ENCODE assay signal across 8 cellular contexts in the genomic region with DNA sequence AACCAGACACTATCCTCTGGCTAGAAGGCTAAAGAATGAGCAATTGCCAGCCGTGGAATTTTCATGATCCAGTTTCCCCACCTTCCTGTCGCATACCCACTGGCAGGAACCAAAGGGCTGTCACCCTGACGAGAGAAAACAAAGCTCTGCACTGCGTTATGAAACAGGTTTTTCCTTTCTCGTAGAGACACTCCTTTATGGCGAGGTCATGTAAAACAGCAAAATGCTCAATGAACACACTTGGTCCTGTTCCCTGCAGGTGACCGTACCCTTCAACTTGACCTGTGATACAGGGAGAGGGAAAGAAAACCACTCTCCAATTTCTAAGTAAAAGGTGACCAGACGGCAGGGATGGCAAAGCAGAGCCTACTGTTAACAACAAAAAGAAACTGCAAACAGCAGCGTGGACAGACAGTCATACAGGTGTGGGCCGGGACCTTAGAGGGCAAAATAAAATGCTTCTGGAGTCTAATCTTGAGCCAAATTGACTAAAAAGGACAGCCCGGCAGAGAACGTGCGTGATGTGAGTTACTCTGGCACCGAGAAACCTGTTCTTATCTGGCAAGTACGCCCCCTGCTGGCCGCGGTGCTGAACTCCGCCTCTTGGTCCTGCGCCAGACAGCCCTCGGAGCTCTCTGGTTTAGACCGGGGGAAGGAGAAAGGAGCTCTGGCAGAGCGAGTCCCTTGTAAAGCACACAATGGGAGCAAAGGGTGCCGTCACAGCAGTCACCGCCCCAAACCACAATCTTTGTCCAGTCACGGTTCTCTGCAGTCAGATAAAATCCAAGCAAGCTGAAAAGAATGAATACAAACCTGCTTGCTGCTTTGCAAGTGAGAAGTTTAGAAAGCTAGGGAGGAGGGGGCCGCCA.
A peak's percentile ranks its signal among the peaks of the same experiment; 100 is the strongest.
DNase-seq lines count a peak whose midpoint lies in the region; ATAC-seq, FAIRE-seq and TF ChIP-seq lines count a peak whose summit lies in the region.

No MANE protein-coding gene starts in this region.

- H2AK5ac ChIP-seq in H1 (ENCODE audit: low read depth, low read length) (no peak overlapping the region), mesendoderm (ENCODE audit: low read length) (no peak overlapping the region)

- intact Hi-C loops in CD8-positive, alpha-beta T cell (cut with DNase I, micrococcal nuclease) = loop anchor here in 1 of 2 experiments (10.0 kb wide), 2 partner anchors 107 to 187 kb away; no protein-coding TSS in a partner anchor

- WGBS in H1 (ENCODE audit: extremely low coverage in 1 of 2, insufficient coverage in 1 of 2, insufficient read length in 1 of 2, insufficient replicate concordance in 2 of 2, low coverage in 1 of 2, low lambda C conversion rate in 2 of 2, missing lambda C conversion rate in 1 of 2), 2 experiments = 22% methylated on average over 26 of the region's 26 CpGs; no CpG with 5 or more reads in 1 of the 2 experiments
- WGBS in mesendoderm (ENCODE audit: extremely low coverage, insufficient coverage, low lambda C conversion rate) = no CpG with 5 or more reads among the region's 26 CpGs

- H3K4me2 ChIP-seq in H1 (ENCODE audit: insufficient read depth in 1 of 2, low read depth in 2 of 2, low read length in 2 of 2) = peak overlapping the region; percentile 11 to 60
- peak overlapping the region; percentile 44 for H3K4me2 ChIP-seq in mesendoderm (ENCODE audit: low read length)

- CTCF ChIA-PET in CD8-positive, alpha-beta T cell (lab: Charles Lee) = interaction anchor here (0.6 to 2.9 kb wide), 22 partner anchors 9 to 323 kb away, joined by 3 to 28 read pairs (median 4); no protein-coding TSS in a partner anchor
- CTCF ChIA-PET in H1 (lab: Charles Lee; ENCODE audit: partially characterized antibody) = interaction anchor here (0.6 to 2.7 kb wide), 50 partner anchors 9 to 1612 kb away, joined by 3 to 18 read pairs (median 4); no protein-coding TSS in a partner anchor

- H3K4ac ChIP-seq in H1 (replicated peaks; ENCODE audit: insufficient read length, low read depth, low read length) = peak overlapping the region; percentile 0
- H3K4ac ChIP-seq in mesendoderm (ENCODE audit: low read depth, low read length) = peak overlapping the region; percentile 36

- no peak overlapping the region for H3K14ac ChIP-seq in H1 (ENCODE audit: insufficient read length)

- no peak; a peak in 1 of 3 replicates for TF ChIP-seq POLR2A in H1 (IDR thresholded peaks at IDR 0.05; ENCODE audit: control extremely low read depth in 1 of 2, low read depth in 2 of 2, low read length in 2 of 2)

- H3K9me3 Mint-ChIP-seq in CD8-positive, alpha-beta T cell = no peaks in the 10 kb centered on the region

- no peak overlapping the region for H3K27ac Mint-ChIP-seq in CD8-positive, alpha-beta T cell

- peak overlapping the region; percentile 85 for H3K4me3 Mint-ChIP-seq in CD8-positive, alpha-beta T cell

- H3K9me3 ChIP-seq in CD8-positive, alpha-beta T cell (ENCODE audit: low read length) = no peaks in the 10 kb centered on the region
- no peaks in the 10 kb centered on the region for H3K9me3 ChIP-seq in H1 (ENCODE audit: insufficient read depth in 2 of 2, low read depth in 1 of 2, low read length in 1 of 2)

- H3K79me2 ChIP-seq in H1 (ENCODE audit: control insufficient read depth in 1 of 2, insufficient read depth in 2 of 2, low read length in 2 of 2) (peaks cover 0 to 34% of the 10 kb centered on the region in 2 experiments; a peak in 3 of 4 replicates), mesendoderm (ENCODE audit: control insufficient read depth, insufficient read depth, low read length) (peaks cover 8% of the 10 kb centered on the region)

- peak; percentile 94 for TF ChIP-seq CTCF in CD8-positive, alpha-beta T cell (IDR thresholded peaks at IDR 0.05)
- peak; percentile 78 to 97 (median 96) for TF ChIP-seq CTCF in H1 (IDR thresholded peaks at IDR 0.05; ENCODE audit: control extremely low read depth in 1 of 3, insufficient read depth in 1 of 3, low read depth in 1 of 3, low read length in 3 of 3)

- POLR2A ChIA-PET in CD8-positive, alpha-beta T cell (lab: Charles Lee) = interaction anchor here (0.7 kb wide), 1 partner anchor 246 kb away, joined by 3 read pairs; no protein-coding TSS in a partner anchor
- POLR2A ChIA-PET in H1 (lab: Charles Lee; ENCODE audit: partially characterized antibody) = interaction anchor here (1.0 to 1.3 kb wide), 3 partner anchors 14 to 98 kb away, joined by 3 to 4 read pairs (median 3); no protein-coding TSS in a partner anchor

- H4K91ac ChIP-seq in H1 (replicated peaks; ENCODE audit: insufficient read length, low read length) = no peak overlapping the region

- H3K27ac ChIP-seq in CD8-positive, alpha-beta T cell (ENCODE audit: low read depth, low read length) = peak overlapping the region; percentile 34
- H3K27ac ChIP-seq in H1 (ENCODE audit: low read depth, low read length) = no peak overlapping the region; the same call in 1 of the 2 replicates
- no peak overlapping the region for H3K27ac ChIP-seq in mesendoderm (ENCODE audit: low read depth, low read length)

- H4K5ac ChIP-seq in H1 (ENCODE audit: insufficient read length, low read depth, low read length) (no peak overlapping the region), mesendoderm (ENCODE audit: low read length) (no peak overlapping the region)

- H3K9ac ChIP-seq in H1 (replicated peaks in 1 of 4; ENCODE audit: extremely low read depth in 1 of 4, low read depth in 3 of 4, low read length in 3 of 4) (0 out of 7 replicates have a peak overlapping the region, but pooled peaks of 1 of the 4 experiments have one; percentile 14), mesendoderm (ENCODE audit: low read length) (peak overlapping the region; percentile 23)

- DNase-seq in CD8-positive, alpha-beta T cell = peak; percentile 72 to 93 (median 79)
- peak; percentile 95 for DNase-seq in HK-2 (ENCODE audit: unreplicated experiment)
- peak; percentile 74 for DNase-seq in NCI-H82 treated with DMSO at 0.1 percent for 48 hours (lab: John Stamatoyannopoulos, UW; ENCODE audit: unreplicated experiment)
- DNase-seq in activated CD8-positive, alpha-beta memory T cell treated with anti-CD3 and anti-CD28 coated beads for 1 hour (ENCODE audit: extremely low read depth in 1 of 2, low read depth in 1 of 2) = peak; percentile 59 to 84
- DNase-seq in H1 (ENCODE audit: low read depth in 1 of 2, low spot score in 2 of 2) = peak; percentile 92 to 98
- DNase-seq in mesendoderm = peak; percentile 97
- peak; percentile 63 for DNase-seq in stimulated activated CD8-positive, alpha-beta memory T cell treated with anti-CD3 and anti-CD28 coated beads, Interleukin-12 subunit alpha, Interleukin-12 subunit beta, amount 100 ng/mL, for 24 hours (ENCODE audit: extremely low read depth)

- H3K4me3 ChIP-seq in CD8-positive, alpha-beta T cell (ENCODE audit: low read depth, low read length) = peak overlapping the region; percentile 73
- H3K4me3 ChIP-seq in H1 (ENCODE audit: extremely low read depth in 1 of 4, insufficient read depth in 2 of 4, low read depth in 3 of 4, low read length in 4 of 4) (peak overlapping the region in 1 of 4 experiments; percentile 37; a peak in 1 of 8 replicates), mesendoderm (ENCODE audit: low read length) (no peak overlapping the region)

- peaks cover 4% of the 10 kb centered on the region for H3K27me3 Mint-ChIP-seq in CD8-positive, alpha-beta T cell (ENCODE audit: low read depth)

- H3K23ac ChIP-seq in H1 (ENCODE audit: insufficient read length) = no peak overlapping the region
- no peak overlapping the region for H3K23ac ChIP-seq in mesendoderm (ENCODE audit: low read length)

- TF ChIP-seq RAD21 in H1 (IDR thresholded peaks at IDR 0.05 in 1 of 2, conservative IDR thresholded peaks at IDR 0.05 in 1 of 2; ENCODE audit: low read depth in 2 of 2, low read length in 2 of 2) = peak; percentile 79 to 86

- H2BK5ac ChIP-seq in H1 (ENCODE audit: low read depth, low read length) (peak overlapping the region; percentile 45; the same call in 1 of the 2 replicates), mesendoderm (ENCODE audit: low read length) (no peak overlapping the region)

- peaks cover 3% of the 10 kb centered on the region for H3K4me1 ChIP-seq in CD8-positive, alpha-beta T cell (ENCODE audit: insufficient read depth, low read length)
- peaks cover 2 to 30% (median 22%) of the 10 kb centered on the region in 4 experiments for H3K4me1 ChIP-seq in H1 (replicated peaks in 1 of 4; ENCODE audit: control insufficient read depth in 3 of 4, insufficient read depth in 4 of 4, low read length in 3 of 4)
- peaks cover 30% of the 10 kb centered on the region for H3K4me1 ChIP-seq in mesendoderm (ENCODE audit: control insufficient read depth, low read depth, low read length)

- H2AFZ ChIP-seq in H1 (ENCODE audit: low read length) = no peak overlapping the region

- no peaks in the 10 kb centered on the region for H3K27me3 ChIP-seq in CD8-positive, alpha-beta T cell (ENCODE audit: insufficient read depth, low read length)
- H3K27me3 ChIP-seq in H1 (replicated peaks in 1 of 4; ENCODE audit: control insufficient read depth in 3 of 4, extremely low read depth in 1 of 4, insufficient read depth in 3 of 4, low read length in 3 of 4) (no peaks in the 10 kb centered on the region), mesendoderm (ENCODE audit: insufficient read depth, low read length, poor library complexity) (no peaks in the 10 kb centered on the region)

- ATAC-seq in CD8-positive, alpha-beta T cell = peak; percentile 82
- ATAC-seq in GM19463 (IDR thresholded peaks at IDR 0.05; ENCODE audit: unreplicated experiment) = peak; percentile 51

- H3K4me1 Mint-ChIP-seq in CD8-positive, alpha-beta T cell (ENCODE audit: low read depth) = peaks cover 18% of the 10 kb centered on the region

- H3K79me1 ChIP-seq in H1 (ENCODE audit: low read depth, low read length) (no peaks in the 10 kb centered on the region), mesendoderm (ENCODE audit: low read length) (peaks cover 10% of the 10 kb centered on the region)

- H3K18ac ChIP-seq in H1 (ENCODE audit: extremely low read depth, low read length) (peak overlapping the region; percentile 11), mesendoderm (ENCODE audit: low read length) (peak overlapping the region; percentile 53)

- H2BK120ac ChIP-seq in H1 (replicated peaks; ENCODE audit: low read depth, low read length) = peak overlapping the region; percentile 12
- H2BK120ac ChIP-seq in mesendoderm (ENCODE audit: low read depth, low read length) = no peak overlapping the region

- H4K20me1 ChIP-seq in H1 (replicated peaks in 1 of 2; ENCODE audit: control insufficient read depth in 1 of 2, insufficient read depth in 2 of 2, low read length in 2 of 2) = no peaks in the 10 kb centered on the region

- peak; percentile 73 for FAIRE-seq in H1 (lab: Jason Lieb, UNC)

- H2BK15ac ChIP-seq in H1 (ENCODE audit: low read length) (no peak overlapping the region), mesendoderm (replicated peaks; ENCODE audit: low read depth) (no peak overlapping the region)

- peak in 1 of 2 experiments; percentile 68; a peak in 1 of 3 replicates for TF ChIP-seq EP300 in H1 (IDR thresholded peaks at IDR 0.05; ENCODE audit: borderline replicate concordance in 1 of 2, low read depth in 2 of 2, low read length in 2 of 2)

- peak overlapping the region; percentile 73; the same call in 1 of the 2 replicates for H2BK20ac ChIP-seq in H1 (ENCODE audit: low read length)

- peak overlapping the region; percentile 86 for H2BK12ac ChIP-seq in H1 (ENCODE audit: low read depth, low read length)

- no peak overlapping the region for H3K56ac ChIP-seq in H1 (replicated peaks; ENCODE audit: insufficient read length, low read depth, low read length)
- H3K56ac ChIP-seq in mesendoderm (ENCODE audit: low read length) = peak overlapping the region; percentile 61

- H3K23me2 ChIP-seq in H1 (ENCODE audit: low read depth, low read length) = no peaks in the 10 kb centered on the region

- H3K36me3 ChIP-seq in CD8-positive, alpha-beta T cell (ENCODE audit: insufficient read depth, low read length) = no peaks in the 10 kb centered on the region
- H3K36me3 ChIP-seq in H1 (ENCODE audit: control insufficient read depth in 2 of 4, insufficient read depth in 4 of 4, low read length in 3 of 4) (no peaks in the 10 kb centered on the region), mesendoderm (ENCODE audit: control insufficient read depth, insufficient read depth, low read length) (no peaks in the 10 kb centered on the region)

- H3K36me3 Mint-ChIP-seq in CD8-positive, alpha-beta T cell = no peaks in the 10 kb centered on the region

- H4K8ac ChIP-seq in H1 (ENCODE audit: extremely low read depth, insufficient read depth, low read length) (no peak overlapping the region), mesendoderm (ENCODE audit: low read depth, low read length) (no peak overlapping the region)
